14 cellular contexts compared by ENCODE assay signal in genomic region chr6:108955329-108955949, GRCh38.
"Had no signal": no experiment of that assay in that cellular context is flagged by ENCODE, and none has a peak within 500 bp of the region (broad histone marks: within the 10 kb centered on the region; RNA-seq: fewer than 3 reads in every experiment).

No MANE protein-coding gene starts in this region.

- H3K36me3 ChIP-seq: breast epithelium, lower lobe of right lung, sigmoid colon, suprapubic skin, upper lobe of left lung had no signal

- H3K4me1 ChIP-seq: breast epithelium, lower lobe of right lung had no signal

- H3K27ac ChIP-seq: breast epithelium, lower lobe of right lung, psoas muscle, sigmoid colon, suprapubic skin, upper lobe of left lung had no signal

- H3K4me3 ChIP-seq: breast epithelium, lower lobe of right lung, psoas muscle, sigmoid colon, suprapubic skin, upper lobe of left lung had no signal

- H3K4me3 Mint-ChIP-seq: activated naive CD8-positive, alpha-beta T cell had no signal

- H3K27me3 ChIP-seq: breast epithelium, sigmoid colon, suprapubic skin, upper lobe of left lung had no signal

- H3K9me3 Mint-ChIP-seq: naive thymus-derived CD4-positive, alpha-beta T cell had no signal

- H3K27me3 Mint-ChIP-seq: activated naive CD8-positive, alpha-beta T cell; naive thymus-derived CD4-positive, alpha-beta T cell had no signal

- H3K9me3 ChIP-seq: breast epithelium, lower lobe of right lung, psoas muscle, sigmoid colon, suprapubic skin, upper lobe of left lung had no signal

- H3K27ac Mint-ChIP-seq: activated naive CD8-positive, alpha-beta T cell had no signal

- DNase-seq: activated CD4-positive, alpha-beta T cell treated with anti-CD3 and anti-CD28 coated beads for 4 hours; hypothalamus; lower lobe of right lung; naive thymus-derived CD4-positive, alpha-beta T cell; occipital lobe; psoas muscle; SHP77 treated with DMSO at 0.1 percent for 48 hours; sigmoid colon; stimulated activated naive CD8-positive, alpha-beta T cell treated with anti-CD3 and anti-CD28 coated beads, Interleukin-15, Interleukin-2, amounts not matched to agents 100 U/mL and 50 U/mL, for 24 hours had no signal

- ATAC-seq: esophagus mucosa; lower lobe of right lung; naive thymus-derived CD4-positive, alpha-beta T cell; psoas muscle; stimulated activated naive CD8-positive, alpha-beta T cell treated with anti-CD3 and anti-CD28 coated beads, Interleukin-15, Interleukin-2, amounts not matched to agents 100 U/mL and 50 U/mL, for 24 hours had no signal
